17 cellular contexts compared by ENCODE assay signal in genomic region chr12:52835271-52836041, GRCh38. TPM values are rescaled to one million over a fixed set of nuclear protein-coding genes. Genes with fewer than 3 reads are reported as not detected.
DNase-seq lines count a peak whose midpoint lies in the region; ATAC-seq and TF ChIP-seq lines count a peak whose summit lies in the region.
"Had no signal": no experiment of that assay in that cellular context is flagged by ENCODE, and none has a peak within 500 bp of the region (broad histone marks: within the 10 kb centered on the region; RNA-seq: fewer than 3 reads in every experiment).

No MANE protein-coding gene starts in this region.

- peaks cover 25% of the 10 kb centered on the region for H3K4me1 Mint-ChIP-seq in activated T-helper 2 cell treated with anti-CD3 and anti-CD28 coated beads, Interferon-gamma antibody, Interleukin-2, Interleukin-4, amounts not matched to agents 10 μg/mL and 5 μg/mL and 100 μg/mL, durations not matched to agents 14 hours and 24 hours and 36 hours (ENCODE audit: low read depth)
- peaks cover 29 to 51% of the 10 kb centered on the region in 2 donors for H3K4me1 Mint-ChIP-seq in natural killer cell

- peaks cover 6% of the 10 kb centered on the region for H3K27me3 Mint-ChIP-seq in activated T-helper 2 cell treated with anti-CD3 and anti-CD28 coated beads, Interferon-gamma antibody, Interleukin-2, Interleukin-4, amounts not matched to agents 10 μg/mL and 5 μg/mL and 100 μg/mL, durations not matched to agents 14 hours and 24 hours and 36 hours (ENCODE audit: low read depth)
- peaks cover 0 to 10% of the 10 kb centered on the region in 2 donors for H3K27me3 Mint-ChIP-seq in natural killer cell (ENCODE audit: low read depth in 2 of 2)

- no peaks in the 10 kb centered on the region for H3K9me3 Mint-ChIP-seq in activated T-helper 2 cell treated with anti-CD3 and anti-CD28 coated beads, Interferon-gamma antibody, Interleukin-2, Interleukin-4, amounts not matched to agents 10 μg/mL and 5 μg/mL and 100 μg/mL, durations not matched to agents 14 hours and 24 hours and 36 hours
- H3K9me3 Mint-ChIP-seq in natural killer cell: no peaks in the 10 kb centered on the region

- DNase-seq in stimulated activated CD4-positive, alpha-beta T cell treated with anti-CD3 and anti-CD28 coated beads, Interleukin-1b, Interleukin-23, amount 100 ng/mL, for 48 hours: peak; percentile 11
- DNase-seq in stimulated activated CD4-positive, alpha-beta T cell treated with anti-CD3 and anti-CD28 coated beads, Interleukin-2, amount 100 ng/mL, for 24 hours: no peak
- DNase-seq in activated T-helper 2 cell treated with anti-CD3 and anti-CD28 coated beads, Interferon-gamma antibody, Interleukin-2, Interleukin-4, amounts not matched to agents 10 μg/mL and 5 μg/mL and 100 μg/mL, durations not matched to agents 14 hours and 24 hours and 36 hours (ENCODE audit: low spot score): no peak
- no peak for DNase-seq in natural killer cell
- DNase-seq in epidermal melanocyte (ENCODE audit: insufficient read length, low spot score): no peak
- DNase-seq in LoVo (ENCODE audit: low spot score): no peak
- DNase-seq in ecto neural progenitor cell (ENCODE audit: low spot score): no peak
- DNase-seq: COR-L47, left ventricle myocardium superior, NCI-H187 treated with DMSO at 0.1 percent for 48 hours, NCI-H446, ovary, sigmoid colon had no signal

- ATAC-seq in natural killer cell (no peak), HG02588 (IDR thresholded peaks at IDR 0.05; ENCODE audit: unreplicated experiment) (no peak)
- ATAC-seq: left ventricle myocardium superior had no signal

- TF ChIP-seq CTCF in natural killer cell (IDR thresholded peaks at IDR 0.05): no peak

- H3K36me3 Mint-ChIP-seq in activated T-helper 2 cell treated with anti-CD3 and anti-CD28 coated beads, Interferon-gamma antibody, Interleukin-2, Interleukin-4, amounts not matched to agents 10 μg/mL and 5 μg/mL and 100 μg/mL, durations not matched to agents 14 hours and 24 hours and 36 hours (ENCODE audit: low read depth): no peaks in the 10 kb centered on the region
- no peaks in the 10 kb centered on the region for H3K36me3 Mint-ChIP-seq in natural killer cell

- H3K4me3 Mint-ChIP-seq in activated T-helper 2 cell treated with anti-CD3 and anti-CD28 coated beads, Interferon-gamma antibody, Interleukin-2, Interleukin-4, amounts not matched to agents 10 μg/mL and 5 μg/mL and 100 μg/mL, durations not matched to agents 14 hours and 24 hours and 36 hours (ENCODE audit: low read depth): no peak overlapping the region
- H3K4me3 Mint-ChIP-seq in natural killer cell: peak overlapping the region; percentile 60

- intact Hi-C loops in activated T-helper 2 cell treated with anti-CD3 and anti-CD28 coated beads, Interferon-gamma antibody, Interleukin-2, Interleukin-4, amounts not matched to agents 10 μg/mL and 5 μg/mL and 100 μg/mL, durations not matched to agents 14 hours and 24 hours and 36 hours (cut with micrococcal nuclease): no loop called here
- intact Hi-C loops in natural killer cell (cut with micrococcal nuclease): loop anchor here (1.0 kb wide), 1 partner anchor 190 kb away; no protein-coding TSS in a partner anchor

- peak overlapping the region; percentile 69 for H3K27ac Mint-ChIP-seq in activated T-helper 2 cell treated with anti-CD3 and anti-CD28 coated beads, Interferon-gamma antibody, Interleukin-2, Interleukin-4, amounts not matched to agents 10 μg/mL and 5 μg/mL and 100 μg/mL, durations not matched to agents 14 hours and 24 hours and 36 hours
- peak overlapping the region; percentile 87 to 95 for H3K27ac Mint-ChIP-seq in natural killer cell

RNA-seq across cellular contexts. Expression of gene KRT79, which starts 1.3 kb away (rescaled TPM):
- not detected in 2 replicates for total RNA-seq in activated T-helper 2 cell treated with anti-CD3 and anti-CD28 coated beads, Interferon-gamma antibody, Interleukin-2, Interleukin-4, amounts not matched to agents 10 μg/mL and 5 μg/mL and 100 μg/mL, durations not matched to agents 14 hours and 24 hours and 36 hours
- total RNA-seq in natural killer cell: under 1 TPM in 1 of 3 donors, not detected in 2; 0.18 TPM
- total RNA-seq: cardiac muscle cell, H4, left ventricle myocardium superior, ovary, sigmoid colon, temporal lobe had no signal

RNA-seq across cellular contexts. Expression of gene KRT78, which starts 13.3 kb away (rescaled TPM):
- total RNA-seq in activated T-helper 2 cell treated with anti-CD3 and anti-CD28 coated beads, Interferon-gamma antibody, Interleukin-2, Interleukin-4, amounts not matched to agents 10 μg/mL and 5 μg/mL and 100 μg/mL, durations not matched to agents 14 hours and 24 hours and 36 hours: not detected in 2 replicates
- total RNA-seq in natural killer cell: not detected
- total RNA-seq: cardiac muscle cell, H4, left ventricle myocardium superior, sigmoid colon, temporal lobe had no signal

RNA-seq across cellular contexts. Expression of gene KRT4, which starts 21.5 kb away (rescaled TPM):
- total RNA-seq in activated T-helper 2 cell treated with anti-CD3 and anti-CD28 coated beads, Interferon-gamma antibody, Interleukin-2, Interleukin-4, amounts not matched to agents 10 μg/mL and 5 μg/mL and 100 μg/mL, durations not matched to agents 14 hours and 24 hours and 36 hours: not detected in 2 replicates
- total RNA-seq in natural killer cell: not detected
- total RNA-seq: cardiac muscle cell, H4, left ventricle myocardium superior, sigmoid colon, temporal lobe had no signal

RNA-seq across cellular contexts. Expression of gene KRT3, which starts 39.5 kb away (rescaled TPM):
- total RNA-seq in activated T-helper 2 cell treated with anti-CD3 and anti-CD28 coated beads, Interferon-gamma antibody, Interleukin-2, Interleukin-4, amounts not matched to agents 10 μg/mL and 5 μg/mL and 100 μg/mL, durations not matched to agents 14 hours and 24 hours and 36 hours: not detected in 2 replicates
- total RNA-seq in natural killer cell: not detected
- total RNA-seq: cardiac muscle cell, H4, left ventricle myocardium superior, ovary, sigmoid colon, temporal lobe had no signal

RNA-seq across cellular contexts. Expression of gene KRT76, which starts 58.3 kb away (rescaled TPM):
- not detected in 2 replicates for total RNA-seq in activated T-helper 2 cell treated with anti-CD3 and anti-CD28 coated beads, Interferon-gamma antibody, Interleukin-2, Interleukin-4, amounts not matched to agents 10 μg/mL and 5 μg/mL and 100 μg/mL, durations not matched to agents 14 hours and 24 hours and 36 hours
- total RNA-seq in natural killer cell: not detected
- total RNA-seq: cardiac muscle cell, H4, left ventricle myocardium superior, ovary, sigmoid colon, temporal lobe had no signal
